26 cellular contexts compared by ENCODE assay signal in genomic region chr10:42880255-42880620, GRCh38.
"Had no signal": no experiment of that assay in that cellular context is flagged by ENCODE, and none has a peak within 500 bp of the region (broad histone marks: within the 10 kb centered on the region; RNA-seq: fewer than 3 reads in every experiment).

No MANE protein-coding gene starts in this region.

- H3K4me3 ChIP-seq: MG63, PC-9, Peyer's patch, SJCRH30 had no signal

- DNase-seq: IMR-90; Karpas-422; KG1; MG63; NCI-H1092; NCI-H1105 treated with DMSO at 0.1 percent for 48 hours; NCI-H1436; NCI-H187; NCI-H2029; NCI-H2081 treated with DMSO at 0.1 percent for 48 hours; NCI-H2171; NCI-H226; NCI-H446; NCI-H510A; NCI-H524 treated with DMSO at 0.1 percent for 48 hours; NCI-H69; NCI-H774; NK-92 treated with Interleukin-12 subunit alpha and Interleukin-12 subunit beta, amount 100 ng/mL, for 24 hours; OCI-M1; PC-9; Peyer's patch; SHP77 treated with DMSO at 0.1 percent for 48 hours; SJCRH30 had no signal

- H3K4me2 ChIP-seq: PC-9 had no signal

- H3K27ac ChIP-seq: PC-9, Peyer's patch, SJCRH30 had no signal

- FAIRE-seq: HepG2 had no signal

- H3K27me3 ChIP-seq: MG63, Peyer's patch, SJCRH30 had no signal

- H2AFZ ChIP-seq: PC-9 had no signal

- H3K9me3 ChIP-seq: MG63, SJCRH30 had no signal

- H3K36me3 ChIP-seq: MG63, Peyer's patch, SJCRH30 had no signal

- ATAC-seq: HepG2, Right ventricle myocardium inferior, SK-N-SH treated with all-trans-retinoic acid at 6 μM for 48 hours had no signal

- H3K4me1 ChIP-seq: Peyer's patch, SJCRH30 had no signal
